In genomic region chr10:29646960-29647431, GRCh38 we compare ENCODE assay signal across 1 cellular context.
TF ChIP-seq lines count a peak whose summit lies in the region.

No MANE protein-coding gene starts in this region.

TF ChIP-seq in IMR-90, 13 proteins besides CTCF, POLR2A, EP300 and RAD21 (continued from another document):
- no peak for TF ChIP-seq SMC3 (IDR thresholded peaks at IDR 0.05; ENCODE audit: low read depth, low read length)
- TF ChIP-seq, protein P1, sequence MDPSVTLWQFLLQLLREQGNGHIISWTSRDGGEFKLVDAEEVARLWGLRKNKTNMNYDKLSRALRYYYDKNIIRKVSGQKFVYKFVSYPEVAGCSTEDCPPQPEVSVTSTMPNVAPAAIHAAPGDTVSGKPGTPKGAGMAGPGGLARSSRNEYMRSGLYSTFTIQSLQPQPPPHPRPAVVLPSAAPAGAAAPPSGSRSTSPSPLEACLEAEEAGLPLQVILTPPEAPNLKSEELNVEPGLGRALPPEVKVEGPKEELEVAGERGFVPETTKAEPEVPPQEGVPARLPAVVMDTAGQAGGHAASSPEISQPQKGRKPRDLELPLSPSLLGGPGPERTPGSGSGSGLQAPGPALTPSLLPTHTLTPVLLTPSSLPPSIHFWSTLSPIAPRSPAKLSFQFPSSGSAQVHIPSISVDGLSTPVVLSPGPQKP (IDR thresholded peaks at IDR 0.05; ENCODE audit: borderline replicate concordance, low read depth, low read length), result no peak
TF ChIP-seq in IMR-90: peak in this region for 0.
